In the genomic region with DNA sequence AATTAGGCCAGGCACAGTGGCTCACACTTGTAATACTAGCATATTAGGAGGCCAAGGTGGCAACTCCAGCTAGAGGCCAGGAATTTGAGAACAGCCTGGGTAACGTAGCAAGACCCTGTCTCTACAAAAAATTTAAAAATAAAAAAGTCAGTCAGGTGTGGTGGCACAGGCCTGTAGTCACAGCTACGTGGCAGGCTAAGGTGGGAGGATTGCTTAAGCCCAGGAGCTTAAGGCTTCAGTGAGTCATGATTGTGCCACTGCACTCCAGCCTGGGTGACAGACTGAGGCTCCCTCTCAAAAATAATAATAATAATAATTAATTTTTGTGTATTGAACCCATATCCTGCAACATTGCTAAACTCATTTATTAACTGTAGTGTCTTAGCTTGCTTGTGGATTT, we compare ENCODE assay signal across 29 cellular contexts. TPM values are rescaled to one million over a fixed set of nuclear protein-coding genes. Genes with fewer than 3 reads are reported as not detected.
"Had no signal": no experiment of that assay in that cellular context is flagged by ENCODE, and none has a peak within 500 bp of the region (broad histone marks: within the 10 kb centered on the region; RNA-seq: fewer than 3 reads in every experiment).

No MANE protein-coding gene starts in this region.

- H3K4me3 Mint-ChIP-seq: endodermal cell; immature natural killer cell; mesothelial cell of epicardium; naive B cell; natural killer cell treated with Interleukin-12 subunit alpha and Interleukin-12 subunit beta and Interleukin-15 and Interleukin-18, amount 100 ng/mL, for 72 hours; neural crest cell; stimulated activated naive B cell treated with anti-CD40 and anti-IgM and Interleukin-4, amounts not matched to agents 10 μg/mL and 1 μg/mL and 100 μg/mL, for 72 hours; stimulated activated naive CD8-positive, alpha-beta T cell treated with anti-CD3 and anti-CD28 coated beads, Interleukin-15, Interleukin-2, amounts not matched to agents 100 ng/mL and 50 ng/mL, for 24 hours had no signal

- ATAC-seq: mucosa of descending colon; natural killer cell treated with Interleukin-12 subunit alpha and Interleukin-12 subunit beta and Interleukin-15 and Interleukin-18, amount 100 ng/mL, for 72 hours; pancreas; right lobe of liver; stimulated activated naive B cell treated with anti-CD40 and anti-IgM and Interleukin-4, amounts not matched to agents 10 μg/mL and 1 μg/mL and 100 μg/mL, for 72 hours; upper lobe of right lung had no signal

- H3K4me3 ChIP-seq: dorsolateral prefrontal cortex, esophagus squamous epithelium, lung, mucosa of descending colon, pancreas, right lobe of liver, transverse colon, upper lobe of right lung, uterus had no signal

- H3K27me3 ChIP-seq: pancreas, right lobe of liver, uterus had no signal

- H3K36me3 ChIP-seq: esophagus squamous epithelium, neutrophil, pancreas, right lobe of liver, transverse colon, upper lobe of right lung, uterus had no signal

- H3K27ac Mint-ChIP-seq: endodermal cell; immature natural killer cell; mesothelial cell of epicardium; naive B cell; natural killer cell treated with Interleukin-12 subunit alpha and Interleukin-12 subunit beta and Interleukin-15 and Interleukin-18, amount 100 ng/mL, for 72 hours; stimulated activated naive B cell treated with anti-CD40 and anti-IgM and Interleukin-4, amounts not matched to agents 10 μg/mL and 1 μg/mL and 100 μg/mL, for 72 hours; stimulated activated naive CD8-positive, alpha-beta T cell treated with anti-CD3 and anti-CD28 coated beads, Interleukin-15, Interleukin-2, amounts not matched to agents 100 ng/mL and 50 ng/mL, for 24 hours had no signal

- H3K4me1 Mint-ChIP-seq: endodermal cell; immature natural killer cell; mesothelial cell of epicardium; naive B cell; neural crest cell; stimulated activated naive B cell treated with anti-CD40 and anti-IgM and Interleukin-4, amounts not matched to agents 10 μg/mL and 1 μg/mL and 100 μg/mL, for 72 hours had no signal

- DNase-seq: dorsolateral prefrontal cortex; effector CD8-positive, alpha-beta T cell; endodermal cell; esophagus squamous epithelium; hypothalamus; immature natural killer cell; islet precursor cell; kidney glomerular epithelial cell; mesenchymal stem cell; mucosa of descending colon; naive B cell; pancreas; right lobe of liver; small intestine; stimulated activated CD4-positive, alpha-beta T cell treated with anti-CD3 and anti-CD28 coated beads, Interleukin-15, amount 100 ng/mL, for 24 hours; stimulated activated CD4-positive, alpha-beta T cell treated with anti-CD3 and anti-CD28 coated beads, Interleukin-2, amount 100 ng/mL, for 48 hours; stimulated activated naive B cell treated with anti-CD40 and anti-IgM and Interleukin-4, amounts not matched to agents 10 μg/mL and 1 μg/mL and 100 μg/mL, for 72 hours; transverse colon; upper lobe of right lung; uterus had no signal

- H3K36me3 Mint-ChIP-seq: immature natural killer cell; mesothelial cell of epicardium; naive B cell; natural killer cell treated with Interleukin-12 subunit alpha and Interleukin-12 subunit beta and Interleukin-15 and Interleukin-18, amount 100 ng/mL, for 72 hours; stimulated activated naive B cell treated with anti-CD40 and anti-IgM and Interleukin-4, amounts not matched to agents 10 μg/mL and 1 μg/mL and 100 μg/mL, for 72 hours had no signal

- H3K9me3 ChIP-seq: esophagus squamous epithelium, mucosa of descending colon, neutrophil, pancreas, right lobe of liver, transverse colon, upper lobe of right lung, uterus had no signal

- H3K4me1 ChIP-seq: pancreas, right lobe of liver, transverse colon, upper lobe of right lung, uterus had no signal

- H3K27ac ChIP-seq: dorsolateral prefrontal cortex, neutrophil, pancreas, right lobe of liver, transverse colon, upper lobe of right lung, uterus had no signal

RNA-seq across cellular contexts. Expression of gene TRIM29, which starts 15.3 kb away (rescaled TPM):
- total RNA-seq: endodermal cell; epithelial cell of proximal tubule; frontal cortex; natural killer cell treated with Interleukin-12 subunit alpha and Interleukin-12 subunit beta and Interleukin-15 and Interleukin-18, amount 100 ng/mL, for 72 hours; neural crest cell; pulmonary artery endothelial cell had no signal
- polyA plus RNA-seq: immature natural killer cell had no signal
